In the genomic region with DNA sequence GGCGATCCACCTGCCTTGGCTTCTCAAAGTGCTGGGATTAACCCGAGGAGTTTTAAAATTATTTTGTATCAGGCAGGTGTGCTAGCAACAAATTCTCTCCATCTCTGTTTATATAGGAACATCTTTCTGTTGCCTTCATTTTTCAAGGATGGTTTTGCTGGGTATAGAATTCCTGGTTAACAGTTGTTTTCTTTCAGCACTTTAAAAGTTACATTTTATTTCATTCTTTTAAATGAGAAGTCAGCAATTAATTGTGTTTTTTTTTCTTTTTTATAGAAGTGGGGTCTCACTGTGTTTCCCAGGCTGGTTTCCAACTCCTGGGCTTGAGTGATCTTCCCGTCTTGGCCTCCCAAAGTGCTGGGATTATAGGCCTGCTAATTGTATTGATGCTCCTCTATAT, we compare ENCODE assay signal across 33 cellular contexts. TPM values are rescaled to one million over a fixed set of nuclear protein-coding genes. Genes with fewer than 3 reads are reported as not detected.
"Had no signal": no experiment of that assay in that cellular context is flagged by ENCODE, and none has a peak within 500 bp of the region (broad histone marks: within the 10 kb centered on the region; RNA-seq: fewer than 3 reads in every experiment).

No MANE protein-coding gene starts in this region.

- DNase-seq: activated B cell treated with CpG ODN at 0.5 μM for 24 hours; activated CD4-positive, alpha-beta memory T cell treated with anti-CD3 and anti-CD28 coated beads for 36 hours; activated CD4-positive, alpha-beta T cell treated with anti-CD3 and anti-CD28 coated beads for 4 hours; activated CD4-positive, alpha-beta T cell treated with anti-CD3 and anti-CD28 coated beads, Interleukin-2, amount 10 ng/mL, durations not matched to agents 24 days and 14 days; activated CD4-positive, alpha-beta T cell treated with anti-CD3 and anti-CD28 coated beads, Interleukin-2, amount 50 U/mL, for 1 hour; activated CD4-positive, alpha-beta T cell treated with anti-CD3 and anti-CD28 coated beads, Interleukin-2, amount 50 U/mL, for 4 hours; activated CD4-positive, CD25-positive, alpha-beta regulatory T cell treated with anti-CD3 and anti-CD28 coated beads, Interleukin-2, amount 50 U/mL, for 72 hours; activated CD8-positive, alpha-beta memory T cell treated with anti-CD3 and anti-CD28 coated beads, Interleukin-2, amount 50 U/mL, for 4 hours; activated CD8-positive, alpha-beta T cell treated with anti-CD3 and anti-CD28 coated beads for 36 hours; activated effector memory CD4-positive, alpha-beta T cell treated with anti-CD3 and anti-CD28 coated beads, Interleukin-2, amount 50 U/mL, for 16 hours; activated gamma-delta T cell treated with Interleukin-2 at 50 U/mL for 16 hours; activated naive CD4-positive, alpha-beta T cell; activated naive CD4-positive, alpha-beta T cell treated with anti-CD3 and anti-CD28 coated beads for 36 hours; activated naive CD4-positive, alpha-beta T cell treated with anti-CD3 and anti-CD28 coated beads, Interleukin-2, amount 50 U/mL, for 16 hours; activated naive CD8-positive, alpha-beta T cell treated with anti-CD3 and anti-CD28 coated beads for 36 hours; activated T-cell treated with anti-CD3 and anti-CD28 coated beads for 4 hours; activated T-cell treated with anti-CD3 and anti-CD28 coated beads, Interleukin-2, amount 50 U/mL, for 1 hour; activated T-cell treated with anti-CD3 and anti-CD28 coated beads, Interleukin-2, amount 50 U/mL, for 4 hours; activated T-cell treated with anti-CD3 and anti-CD28 coated beads, Interleukin-2, amount 50 U/mL, for 72 hours; adrenal gland; amniotic stem cell; aorta; body of pancreas; brain microvascular endothelial cell; central memory CD4-positive, alpha-beta T cell; T-helper 2 cell; T-helper 9 cell had no signal

- ATAC-seq: activated CD8-positive, alpha-beta T cell treated with anti-CD3 and anti-CD28 coated beads for 36 hours; activated naive CD4-positive, alpha-beta T cell treated with anti-CD3 and anti-CD28 coated beads, Interleukin-2, amount 50 U/mL, for 72 hours; activated T-cell treated with anti-CD3 and anti-CD28 coated beads, Interleukin-2, amount 50 U/mL, for 4 hours; activated T-cell treated with anti-CD3 and anti-CD28 coated beads, Interleukin-2, amount 50 U/mL, for 72 hours; activated T-helper 17 cell treated with anti-CD3 and anti-CD28 coated beads, Interleukin-2, amount 50 U/mL, for 72 hours; body of pancreas had no signal

- H3K4me3 ChIP-seq: adrenal gland, body of pancreas, breast epithelium had no signal

- H3K27ac ChIP-seq: adrenal gland, body of pancreas, brain microvascular endothelial cell, breast epithelium, VCaP had no signal

- H3K36me3 ChIP-seq: adrenal gland, breast epithelium had no signal

- H3K27me3 ChIP-seq: adrenal gland, body of pancreas, brain microvascular endothelial cell, breast epithelium had no signal

- H3K4me1 ChIP-seq: adrenal gland, body of pancreas, breast epithelium had no signal

- FAIRE-seq: astrocyte, TTC549 had no signal

RNA-seq across cellular contexts. Expression of a gene that starts 44.0 kb away (rescaled TPM):
- total RNA-seq: activated B cell treated with CpG ODN at 0.5 μM for 24 hours, body of pancreas, breast epithelium had no signal
